In the genomic region with DNA sequence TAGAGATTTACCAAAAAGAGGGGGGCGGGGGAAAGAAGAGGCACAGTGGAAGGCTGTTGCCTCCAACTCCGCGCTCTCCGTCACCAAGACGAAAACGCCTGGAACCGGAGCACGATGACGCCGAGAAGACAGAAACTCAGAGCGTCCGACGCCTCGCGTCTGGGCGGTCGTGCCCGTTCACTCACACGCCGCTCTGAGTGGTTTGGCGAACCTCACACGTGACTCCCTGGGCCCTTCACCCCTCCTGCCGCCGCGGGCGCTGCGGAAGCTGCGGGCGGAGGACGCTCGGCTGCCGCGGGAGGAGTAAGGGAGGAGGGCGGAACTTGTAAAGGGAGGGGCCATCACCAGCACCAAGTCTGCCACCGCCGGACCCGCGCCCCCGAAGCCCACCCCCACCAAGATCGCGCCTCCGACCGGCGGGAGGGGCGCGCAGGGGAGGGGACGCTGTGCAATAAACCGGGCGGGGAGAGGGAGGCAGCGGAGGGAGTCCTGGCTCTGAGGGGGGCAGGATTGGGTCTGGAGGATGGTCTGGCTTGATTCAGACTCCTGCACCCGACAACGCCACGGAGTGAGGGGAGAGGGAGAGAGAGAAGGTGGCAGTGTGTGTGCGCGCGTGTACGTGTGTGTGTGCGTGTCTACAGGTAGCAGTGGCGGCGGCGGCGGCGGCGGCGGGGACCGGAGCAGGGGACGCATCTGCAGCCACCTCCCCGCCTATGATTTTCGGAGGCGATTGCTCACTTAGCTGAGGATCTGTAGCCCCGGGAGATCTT, we compare ENCODE assay signal across 8 cellular contexts. TPM values are rescaled to one million over a fixed set of nuclear protein-coding genes. Genes with fewer than 3 reads are reported as not detected.
DNase-seq lines count a peak whose midpoint lies in the region; ATAC-seq, FAIRE-seq and TF ChIP-seq lines count a peak whose summit lies in the region.

No MANE protein-coding gene starts in this region.

- DNase-seq in DMS153 (lab: John Stamatoyannopoulos, UW) (peak; percentile 92), HS-5 (ENCODE audit: low read depth) (peak; percentile 80), NCI-H82 treated with DMSO at 0.1 percent for 48 hours (lab: John Stamatoyannopoulos, UW; ENCODE audit: unreplicated experiment) (peak; percentile 88), frontal cortex (ENCODE audit: low spot score in 2 of 2) (peak; percentile 77 to 78), nephron progenitor cell (peak; percentile 80), type B pancreatic cell (ENCODE audit: extremely low spot score, unreplicated experiment) (peak; percentile 85)

- H3K27me3 Mint-ChIP-seq in activated naive CD4-positive, alpha-beta T cell treated with anti-CD3 and anti-CD28 coated beads, Interleukin-2, amount 50 U/mL, for 24 hours = peaks cover 54% of the 10 kb centered on the region
- H3K27me3 Mint-ChIP-seq in nephron progenitor cell (ENCODE audit: low read depth, poor library complexity) = peaks cover 28% of the 10 kb centered on the region
- peaks cover 62% of the 10 kb centered on the region for H3K27me3 Mint-ChIP-seq in type B pancreatic cell

- TF ChIP-seq CTCF in nephron progenitor cell (IDR thresholded peaks at IDR 0.05) = no peak
- peak; percentile 9 for TF ChIP-seq CTCF in type B pancreatic cell (conservative IDR thresholded peaks at IDR 0.05)

- no peak for FAIRE-seq in frontal cortex (lab: Jason Lieb, UNC)

- H3K9me3 Mint-ChIP-seq in activated naive CD4-positive, alpha-beta T cell treated with anti-CD3 and anti-CD28 coated beads, Interleukin-2, amount 50 U/mL, for 24 hours = no peaks in the 10 kb centered on the region
- H3K9me3 Mint-ChIP-seq in nephron progenitor cell = no peaks in the 10 kb centered on the region
- H3K9me3 Mint-ChIP-seq in type B pancreatic cell = no peaks in the 10 kb centered on the region

- ATAC-seq in GM21423 (IDR thresholded peaks at IDR 0.05; ENCODE audit: unreplicated experiment) = peak; percentile 94

- H3K4me1 Mint-ChIP-seq in activated naive CD4-positive, alpha-beta T cell treated with anti-CD3 and anti-CD28 coated beads, Interleukin-2, amount 50 U/mL, for 24 hours = peaks cover 30% of the 10 kb centered on the region
- H3K4me1 Mint-ChIP-seq in nephron progenitor cell = peaks cover 54% of the 10 kb centered on the region
- peaks cover 16% of the 10 kb centered on the region for H3K4me1 Mint-ChIP-seq in type B pancreatic cell (ENCODE audit: unreplicated experiment)

- H3K36me3 Mint-ChIP-seq in activated naive CD4-positive, alpha-beta T cell treated with anti-CD3 and anti-CD28 coated beads, Interleukin-2, amount 50 U/mL, for 24 hours = no peaks in the 10 kb centered on the region
- H3K36me3 Mint-ChIP-seq in nephron progenitor cell (ENCODE audit: low read depth) (no peaks in the 10 kb centered on the region), type B pancreatic cell (no peaks in the 10 kb centered on the region)

- no peak overlapping the region for H3K27ac Mint-ChIP-seq in activated naive CD4-positive, alpha-beta T cell treated with anti-CD3 and anti-CD28 coated beads, Interleukin-2, amount 50 U/mL, for 24 hours
- peak overlapping the region; percentile 84 for H3K27ac Mint-ChIP-seq in nephron progenitor cell
- peak overlapping the region; percentile 88 for H3K27ac Mint-ChIP-seq in type B pancreatic cell

- H3K4me3 Mint-ChIP-seq in activated naive CD4-positive, alpha-beta T cell treated with anti-CD3 and anti-CD28 coated beads, Interleukin-2, amount 50 U/mL, for 24 hours = peak overlapping the region; percentile 74
- peak overlapping the region; percentile 95 for H3K4me3 Mint-ChIP-seq in nephron progenitor cell
- H3K4me3 Mint-ChIP-seq in type B pancreatic cell = peak overlapping the region; percentile 89

RNA-seq across cellular contexts. Expression of a gene that starts 1.9 kb away (rescaled TPM):
- total RNA-seq in frontal cortex (59.1 TPM), type B pancreatic cell (ENCODE audit: low replicate concordance) (3.2 and 12.6 TPM in 2 replicates)

Comparison
In these comparisons a context has a peak if more than half of its experiments do, and no peak if none do; other contexts are left out.
1. Peak in every context shown above with its lines: DNase-seq and ATAC-seq.